Comparison of ENCODE assay signal across 22 cellular contexts in genomic region chr2:44139741-44140140, GRCh38.
"Had no signal": no experiment of that assay in that cellular context is flagged by ENCODE, and none has a peak within 500 bp of the region (broad histone marks: within the 10 kb centered on the region; RNA-seq: fewer than 3 reads in every experiment).

No MANE protein-coding gene starts in this region.

- H3K4me1 Mint-ChIP-seq: immature natural killer cell, natural killer cell had no signal

- H3K9me3 Mint-ChIP-seq: immature natural killer cell; natural killer cell; stimulated activated naive CD8-positive, alpha-beta T cell treated with anti-CD3 and anti-CD28 coated beads, Interleukin-15, amount 100 ng/mL, for 72 hours had no signal

- H3K4me1 ChIP-seq: lower lobe of right lung, right lobe of liver, suprapubic skin, transverse colon, upper lobe of right lung, uterus had no signal

- ATAC-seq: left ventricle myocardium superior; lower lobe of right lung; natural killer cell; right lobe of liver; stimulated activated naive CD8-positive, alpha-beta T cell treated with anti-CD3 and anti-CD28 coated beads, Interleukin-15, amount 100 ng/mL, for 72 hours; upper lobe of right lung had no signal

- H3K4me3 ChIP-seq: dorsolateral prefrontal cortex, lower lobe of right lung, ovary, right lobe of liver, suprapubic skin, transverse colon, upper lobe of right lung, uterus had no signal

- H3K27me3 ChIP-seq: dorsolateral prefrontal cortex, ovary, right lobe of liver, suprapubic skin, transverse colon, upper lobe of right lung, uterus had no signal

- H3K27ac Mint-ChIP-seq: immature natural killer cell; natural killer cell; stimulated activated naive CD8-positive, alpha-beta T cell treated with anti-CD3 and anti-CD28 coated beads, Interleukin-15, amount 100 ng/mL, for 72 hours had no signal

- H3K4me3 Mint-ChIP-seq: immature natural killer cell; natural killer cell; stimulated activated naive CD8-positive, alpha-beta T cell treated with anti-CD3 and anti-CD28 coated beads, Interleukin-15, amount 100 ng/mL, for 72 hours had no signal

- H3K27me3 Mint-ChIP-seq: stimulated activated naive CD8-positive, alpha-beta T cell treated with anti-CD3 and anti-CD28 coated beads, Interleukin-15, amount 100 ng/mL, for 72 hours had no signal

- H3K36me3 ChIP-seq: lower lobe of right lung, ovary, right lobe of liver, suprapubic skin, transverse colon, upper lobe of right lung, uterus had no signal

- H3K27ac ChIP-seq: dorsolateral prefrontal cortex, lower lobe of right lung, ovary, right lobe of liver, suprapubic skin, transverse colon, upper lobe of right lung, uterus had no signal

- DNase-seq: dorsolateral prefrontal cortex; effector CD4-positive, alpha-beta T cell; hypothalamus; immature natural killer cell; left ventricle myocardium superior; lower lobe of right lung; natural killer cell; occipital lobe; ovary; retina; right lobe of liver; small intestine; stimulated activated CD4-positive, alpha-beta T cell treated with anti-CD3 and anti-CD28 coated beads, Interleukin-15, amount 100 ng/mL, for 24 hours; stimulated activated CD4-positive, alpha-beta T cell treated with anti-CD3 and anti-CD28 coated beads, Interleukin-2, amount 100 ng/mL, for 48 hours; stimulated activated naive CD4-positive, alpha-beta T cell; stimulated activated naive CD8-positive, alpha-beta T cell treated with anti-CD3 and anti-CD28 coated beads, Interleukin-15, amount 100 ng/mL, for 72 hours; transverse colon; upper lobe of right lung; uterus had no signal

- H3K9me3 ChIP-seq: lower lobe of right lung, ovary, right lobe of liver, suprapubic skin, transverse colon, upper lobe of right lung, uterus had no signal

- H3K36me3 Mint-ChIP-seq: immature natural killer cell, natural killer cell had no signal

- FAIRE-seq: frontal cortex, keratinocyte, small intestine had no signal
